ENCODE assay signal across 1 cellular context in genomic region chr11:119026970-119027369, GRCh38.
TF ChIP-seq lines count a peak whose summit lies in the region.

No MANE protein-coding gene starts in this region.

TF ChIP-seq in HepG2, 621 proteins besides CTCF, POLR2A, EP300 and RAD21 (continued from another document and continues in another):
- TF ChIP-seq SNAPC4 (CRISPR knock-in tag; IDR thresholded peaks at IDR 0.05): 0 out of 2 replicates have a peak, but pooled peaks have one; percentile 19
- TF ChIP-seq SAP130 (CRISPR knock-in tag; IDR thresholded peaks at IDR 0.05; ENCODE audit: low read depth): peak; percentile 68
- no peak for TF ChIP-seq ZNF674 (CRISPR knock-in tag; IDR thresholded peaks at IDR 0.05; ENCODE audit: low read depth)
- peak; percentile 36 for TF ChIP-seq ASH2L (IDR thresholded peaks at IDR 0.05; ENCODE audit: insufficient read length, low read depth, low read length)
- TF ChIP-seq GZF1 (CRISPR knock-in tag; IDR thresholded peaks at IDR 0.05): no peak
- TF ChIP-seq ZNF207 (IDR thresholded peaks at IDR 0.05; ENCODE audit: borderline replicate concordance): no peak
- no peak for TF ChIP-seq TFDP1 (CRISPR knock-in tag; IDR thresholded peaks at IDR 0.05; ENCODE audit: borderline replicate concordance)
- no peak for TF ChIP-seq JUN (CRISPR knock-in tag; IDR thresholded peaks at IDR 0.05)
- TF ChIP-seq AKAP8 (CRISPR knock-in tag; IDR thresholded peaks at IDR 0.05): 0 out of 2 replicates have a peak, but pooled peaks have one; percentile 58
- TF ChIP-seq KDM6A (CRISPR knock-in tag; IDR thresholded peaks at IDR 0.05; ENCODE audit: low read depth): 0 out of 2 replicates have a peak, but pooled peaks have one; percentile 23
- no peak for TF ChIP-seq RFXAP (CRISPR knock-in tag; IDR thresholded peaks at IDR 0.05; ENCODE audit: borderline replicate concordance)
- no peak for TF ChIP-seq ZNF724P (CRISPR knock-in tag; IDR thresholded peaks at IDR 0.05; ENCODE audit: borderline replicate concordance)
- 0 out of 2 replicates have a peak, but pooled peaks have one; percentile 34 for TF ChIP-seq HDAC1 (CRISPR knock-in tag; IDR thresholded peaks at IDR 0.05)
- no peak for TF ChIP-seq ZFP62 (CRISPR knock-in tag; IDR thresholded peaks at IDR 0.05)
- no peak for TF ChIP-seq NONO (IDR thresholded peaks at IDR 0.05)
- TF ChIP-seq NONO (CRISPR knock-in tag; conservative IDR thresholded peaks at IDR 0.05): peak; percentile 57; the same call in 1 of the 2 replicates
- no peak for TF ChIP-seq TFAP4 (IDR thresholded peaks at IDR 0.05; ENCODE audit: borderline replicate concordance, low read depth)
- TF ChIP-seq HDAC2 (CRISPR knock-in tag; IDR thresholded peaks at IDR 0.05): peak; percentile 25; the same call in 1 of the 2 replicates
- 0 out of 2 replicates have a peak, but pooled peaks have one; percentile 68 for TF ChIP-seq HBP1 (CRISPR knock-in tag; IDR thresholded peaks at IDR 0.05; ENCODE audit: low read depth)
- TF ChIP-seq PAXIP1 (CRISPR knock-in tag; conservative IDR thresholded peaks at IDR 0.05): peak; percentile 81
- peak; percentile 53; the same call in 1 of the 2 replicates for TF ChIP-seq HIVEP1 (CRISPR knock-in tag; IDR thresholded peaks at IDR 0.05)
- no peak for TF ChIP-seq ZNF335 (CRISPR knock-in tag; IDR thresholded peaks at IDR 0.05)
- no peak for TF ChIP-seq ZNF776 (CRISPR knock-in tag; IDR thresholded peaks at IDR 0.05)
- TF ChIP-seq RXRA (CRISPR knock-in tag; IDR thresholded peaks at IDR 0.05): 0 out of 2 replicates have a peak, but pooled peaks have one; percentile 16
- TF ChIP-seq TMF1 (CRISPR knock-in tag; IDR thresholded peaks at IDR 0.05; ENCODE audit: low read depth): no peak
- TF ChIP-seq PATZ1 (CRISPR knock-in tag; IDR thresholded peaks at IDR 0.05): 0 out of 2 replicates have a peak, but pooled peaks have one; percentile 47
- peak; percentile 47; the same call in 1 of the 2 replicates for TF ChIP-seq ZMYM3 (CRISPR knock-in tag; IDR thresholded peaks at IDR 0.05)
- no peak for TF ChIP-seq MEIS1 (CRISPR knock-in tag; IDR thresholded peaks at IDR 0.05; ENCODE audit: borderline replicate concordance)
- TF ChIP-seq RXRB (CRISPR knock-in tag; IDR thresholded peaks at IDR 0.05; ENCODE audit: borderline replicate concordance): peak; percentile 28; the same call in 1 of the 2 replicates
- peak; percentile 40; the same call in 1 of the 2 replicates for TF ChIP-seq ZNF609 (CRISPR knock-in tag; IDR thresholded peaks at IDR 0.05; ENCODE audit: borderline replicate concordance)
- no peak for TF ChIP-seq ZNF121 (CRISPR knock-in tag; IDR thresholded peaks at IDR 0.05)
- 0 out of 2 replicates have a peak, but pooled peaks have one; percentile 46 for TF ChIP-seq TGIF2 (CRISPR knock-in tag; IDR thresholded peaks at IDR 0.05)
- TF ChIP-seq IRX3 (CRISPR knock-in tag; IDR thresholded peaks at IDR 0.05; ENCODE audit: borderline replicate concordance, low read depth): no peak
- no peak for TF ChIP-seq ZNF558 (CRISPR knock-in tag; IDR thresholded peaks at IDR 0.05; ENCODE audit: borderline replicate concordance)
- TF ChIP-seq ZC3H13 (CRISPR knock-in tag; IDR thresholded peaks at IDR 0.05): 0 out of 2 replicates have a peak, but pooled peaks have one; percentile 53
- TF ChIP-seq ZGPAT (CRISPR knock-in tag; IDR thresholded peaks at IDR 0.05): peak; percentile 36; the same call in 1 of the 2 replicates
- TF ChIP-seq NCOA2 (CRISPR knock-in tag; IDR thresholded peaks at IDR 0.05): peak; percentile 42; the same call in 1 of the 2 replicates
- TF ChIP-seq MIXL1 (CRISPR knock-in tag; IDR thresholded peaks at IDR 0.05): peak; percentile 31; the same call in 1 of the 2 replicates
- TF ChIP-seq CBX1 (IDR thresholded peaks at IDR 0.05; ENCODE audit: low read depth): no peak
- TF ChIP-seq ZNF496 (CRISPR knock-in tag; IDR thresholded peaks at IDR 0.05; ENCODE audit: insufficient replicate concordance): no peak
- TF ChIP-seq ZNF883 (CRISPR knock-in tag; IDR thresholded peaks at IDR 0.05; ENCODE audit: not compliant biosample characterization): no peak
- no peak for TF ChIP-seq JUNB (CRISPR knock-in tag; IDR thresholded peaks at IDR 0.05; ENCODE audit: borderline replicate concordance)
